ENCODE assay signal across 23 cellular contexts in the genomic region with DNA sequence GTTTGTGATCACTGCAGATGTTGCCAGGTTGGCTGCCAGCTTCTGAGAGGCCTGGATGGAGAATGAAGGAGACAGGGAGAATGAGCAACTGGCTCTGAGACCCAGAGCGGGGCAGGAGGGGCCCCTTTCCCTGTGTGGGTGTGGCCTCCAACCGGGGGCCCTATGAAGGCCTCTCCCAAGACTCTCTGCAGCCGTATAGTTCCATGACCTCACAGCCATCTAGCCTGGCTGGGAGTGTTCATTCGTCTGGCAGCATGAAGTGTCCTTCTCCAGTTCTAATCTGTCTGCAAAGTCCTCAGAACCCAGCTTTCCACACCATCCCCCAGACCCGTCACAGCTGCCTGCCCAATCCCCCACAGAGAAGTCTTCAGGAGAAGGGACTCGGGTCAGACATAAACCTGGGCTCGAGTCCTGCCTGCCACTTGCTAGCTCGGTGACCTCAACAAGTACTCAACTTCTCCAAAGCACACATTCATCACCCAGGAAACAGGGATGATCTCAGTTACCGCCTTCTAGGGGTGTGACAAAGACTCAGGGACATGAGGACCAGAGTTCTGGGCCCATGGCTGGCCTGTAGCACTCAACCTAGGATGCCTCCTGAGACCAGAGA.
"Had no signal": no experiment of that assay in that cellular context is flagged by ENCODE, and none has a peak within 500 bp of the region (broad histone marks: within the 10 kb centered on the region; RNA-seq: fewer than 3 reads in every experiment).

No MANE protein-coding gene starts in this region.

- H3K4me3 Mint-ChIP-seq: activated naive CD8-positive, alpha-beta T cell; effector memory CD8-positive, alpha-beta T cell; naive B cell; nephron progenitor cell; stimulated activated naive CD8-positive, alpha-beta T cell treated with anti-CD3 and anti-CD28 coated beads, Interleukin-15, Interleukin-2, amounts not matched to agents 100 ng/mL and 50 ng/mL, for 24 hours; T-helper 17 cell had no signal

- H3K4me1 Mint-ChIP-seq: naive B cell, T-helper 17 cell had no signal

- H3K9me3 Mint-ChIP-seq: effector memory CD8-positive, alpha-beta T cell; nephron progenitor cell had no signal

- H3K27me3 Mint-ChIP-seq: activated naive CD8-positive, alpha-beta T cell; stimulated activated naive CD8-positive, alpha-beta T cell treated with anti-CD3 and anti-CD28 coated beads, Interleukin-15, Interleukin-2, amounts not matched to agents 100 ng/mL and 50 ng/mL, for 24 hours had no signal

- H3K36me3 Mint-ChIP-seq: activated naive CD8-positive, alpha-beta T cell; naive B cell had no signal

- DNase-seq: activated CD4-positive, alpha-beta T cell treated with anti-CD3 and anti-CD28 coated beads for 48 hours; activated CD4-positive, alpha-beta T cell treated with anti-CD3 and anti-CD28 coated beads, Interleukin-2, amount 50 U/mL, for 48 hours; activated CD8-positive, alpha-beta memory T cell treated with anti-CD3 and anti-CD28 coated beads for 24 hours; activated effector memory CD4-positive, alpha-beta T cell treated with Interleukin-2 at 50 U/mL for 16 hours; activated naive CD4-positive, alpha-beta T cell treated with Interleukin-2 at 50 U/mL for 16 hours; anterior cingulate cortex; body of pancreas; effector memory CD8-positive, alpha-beta T cell; foreskin fibroblast; head of caudate nucleus; hypothalamus; mesendoderm; naive B cell; nephron progenitor cell; SK-N-SH; stimulated activated CD4-positive, alpha-beta T cell treated with anti-CD3 and anti-CD28 coated beads, Interleukin-2, amount 100 ng/mL, for 48 hours; substantia nigra; T-helper 17 cell; T1000; WERI-Rb-1 had no signal

- ATAC-seq: activated CD4-positive, CD25-positive, alpha-beta regulatory T cell treated with anti-CD3 and anti-CD28 coated beads, Interleukin-2, amount 50 U/mL, for 24 hours; body of pancreas; effector memory CD8-positive, alpha-beta T cell; T-helper 17 cell had no signal

- H3K27ac Mint-ChIP-seq: activated naive CD8-positive, alpha-beta T cell; effector memory CD8-positive, alpha-beta T cell; naive B cell; nephron progenitor cell; stimulated activated naive CD8-positive, alpha-beta T cell treated with anti-CD3 and anti-CD28 coated beads, Interleukin-15, Interleukin-2, amounts not matched to agents 100 ng/mL and 50 ng/mL, for 24 hours; T-helper 17 cell had no signal
